In genomic region chr4:40840255-40840984, GRCh38 we compare ENCODE assay signal across 10 cellular contexts.
DNase-seq lines count a peak whose midpoint lies in the region; ATAC-seq and TF ChIP-seq lines count a peak whose summit lies in the region.
"Had no signal": no experiment of that assay in that cellular context is flagged by ENCODE, and none has a peak within 500 bp of the region (broad histone marks: within the 10 kb centered on the region; RNA-seq: fewer than 3 reads in every experiment).

No MANE protein-coding gene starts in this region.

- no peak overlapping the region for H3K27ac ChIP-seq in GM23248
- H3K27ac ChIP-seq in Karpas-422 (ENCODE audit: low read length): no peak overlapping the region
- H3K27ac ChIP-seq: 22Rv1, skin epidermis had no signal

- H3F3A ChIP-seq in GM23248 (ENCODE audit: insufficient read depth): no peaks in the 10 kb centered on the region

- H3K4me1 Mint-ChIP-seq in chondrocyte (ENCODE audit: low read depth): peaks cover 13% of the 10 kb centered on the region

- H3K27ac Mint-ChIP-seq in chondrocyte (ENCODE audit: unreplicated experiment): peak overlapping the region; percentile 89

- H3K9me2 ChIP-seq in GM23248 (ENCODE audit: insufficient read depth) (no peaks in the 10 kb centered on the region), Karpas-422 (replicated peaks; ENCODE audit: insufficient read depth, low read length) (no peaks in the 10 kb centered on the region)

- H3K27me3 ChIP-seq in GM23248 (replicated peaks; ENCODE audit: insufficient read depth) (no peaks in the 10 kb centered on the region), Karpas-422 (ENCODE audit: low read length) (no peaks in the 10 kb centered on the region)

- H3K4me2 ChIP-seq in GM23248 (ENCODE audit: unreplicated experiment): no peak overlapping the region
- H3K4me2 ChIP-seq in Karpas-422 (ENCODE audit: low read depth, low read length, poor library complexity, severe bottlenecking): no peak overlapping the region

- H3K9ac ChIP-seq in GM23248: no peak overlapping the region
- H3K9ac ChIP-seq in Karpas-422 (ENCODE audit: low read length): no peak overlapping the region

- H3K9me3 Mint-ChIP-seq in chondrocyte (ENCODE audit: low read depth): no peaks in the 10 kb centered on the region

- peak; percentile 52 for DNase-seq in DMS53 (lab: John Stamatoyannopoulos, UW)
- DNase-seq in DMS53 treated with DMSO at 0.1 percent for 48 hours (lab: John Stamatoyannopoulos, UW; ENCODE audit: unreplicated experiment): no peak
- no peak for DNase-seq in chondrocyte (ENCODE audit: low spot score)
- DNase-seq in DMS153 (lab: John Stamatoyannopoulos, UW): no peak
- DNase-seq in GM23248: no peak
- no peak for DNase-seq in Karpas-422

- no peaks in the 10 kb centered on the region for H3K9me3 ChIP-seq in GM23248 (ENCODE audit: low read depth)
- H3K9me3 ChIP-seq in Karpas-422 (ENCODE audit: low read length): no peaks in the 10 kb centered on the region

- H3K4me1 ChIP-seq in GM23248 (ENCODE audit: insufficient read depth) (peaks cover 3% of the 10 kb centered on the region; the same call in 1 of the 2 replicates), Karpas-422 (ENCODE audit: low read length) (no peaks in the 10 kb centered on the region)

- H3K79me2 ChIP-seq in GM23248 (ENCODE audit: insufficient read depth) (no peaks in the 10 kb centered on the region), Karpas-422 (ENCODE audit: low read length) (no peaks in the 10 kb centered on the region)

- in situ Hi-C loops in GM23248 (cut with MboI): no loop called here

- TF ChIP-seq CTCF in chondrocyte (IDR thresholded peaks at IDR 0.05): no peak

- H3K27me3 Mint-ChIP-seq in chondrocyte (ENCODE audit: low read depth): no peaks in the 10 kb centered on the region

- no peak overlapping the region for H3K4me3 ChIP-seq in GM23248
- H3K4me3 ChIP-seq in Karpas-422 (ENCODE audit: low read length): no peak overlapping the region
- H3K4me3 ChIP-seq: skin epidermis had no signal

- no peak overlapping the region for H3K4me3 Mint-ChIP-seq in chondrocyte (ENCODE audit: unreplicated experiment)

- H2AFZ ChIP-seq in GM23248: no peak overlapping the region
- no peak overlapping the region for H2AFZ ChIP-seq in Karpas-422 (ENCODE audit: low read length)

- WGBS in GM23248 (ENCODE audit: low coverage in 1 of 2, low lambda C conversion rate in 2 of 2, missing lambda C conversion rate in 2 of 2), 2 experiments: 95% methylated on average over 10 of the region's 10 CpGs

- peaks cover 18% of the 10 kb centered on the region for H3K36me3 Mint-ChIP-seq in chondrocyte (ENCODE audit: low read depth)

- H4K20me1 ChIP-seq in GM23248 (ENCODE audit: insufficient read depth): no peaks in the 10 kb centered on the region
- no peaks in the 10 kb centered on the region for H4K20me1 ChIP-seq in Karpas-422 (ENCODE audit: insufficient read depth, low read depth, low read length)

- H3K36me3 ChIP-seq in GM23248 (ENCODE audit: low read depth) (no peaks in the 10 kb centered on the region), Karpas-422 (ENCODE audit: insufficient read depth, low read length) (no peaks in the 10 kb centered on the region)

- ATAC-seq in GM21447 (IDR thresholded peaks at IDR 0.05; ENCODE audit: unreplicated experiment) (peak; percentile 42), HG03196 (IDR thresholded peaks at IDR 0.05; ENCODE audit: unreplicated experiment) (peak; percentile 9)
